ENCODE assay signal across 21 cellular contexts in the genomic region with DNA sequence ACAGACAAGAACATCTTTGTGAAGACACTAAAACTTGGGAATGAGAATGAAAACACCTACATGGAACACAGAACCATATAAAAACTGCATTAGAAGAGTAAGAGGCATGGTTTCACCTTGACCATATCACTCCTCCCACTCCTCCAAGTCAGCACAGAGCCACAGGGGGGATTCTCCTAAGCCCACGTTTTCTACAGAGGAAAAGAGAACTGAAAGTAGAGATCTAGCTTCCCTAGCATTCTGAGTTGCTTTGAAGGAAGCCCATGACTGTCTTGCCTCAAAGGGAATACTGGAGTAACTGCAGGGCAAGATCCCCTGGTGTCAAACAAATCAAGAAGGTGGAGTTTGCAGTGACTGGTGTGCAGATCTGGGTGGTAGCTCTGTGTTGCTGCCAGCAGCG.
"Had no signal": no experiment of that assay in that cellular context is flagged by ENCODE, and none has a peak within 500 bp of the region (broad histone marks: within the 10 kb centered on the region; RNA-seq: fewer than 3 reads in every experiment).

No MANE protein-coding gene starts in this region.

- H3K36me3 ChIP-seq: right lobe of liver had no signal

- DNase-seq: activated CD4-positive, alpha-beta T cell treated with anti-CD3 and anti-CD28 coated beads, Interleukin-2, amount 10 ng/mL, durations not matched to agents 7 days and 5 days; activated CD4-positive, CD25-positive, alpha-beta regulatory T cell treated with anti-CD3 and anti-CD28 coated beads, Interleukin-2, amount 50 U/mL, for 72 hours; activated naive CD4-positive, alpha-beta T cell treated with Interleukin-2 at 50 U/mL for 16 hours; activated naive CD8-positive, alpha-beta T cell treated with anti-CD3 and anti-CD28 coated beads, Interleukin-2, amount 10 ng/mL, durations not matched to agents 7 days and 5 days; activated T-cell treated with anti-CD3 and anti-CD28 coated beads, Interleukin-2, amount 50 U/mL, for 4 hours; amygdala; effector CD4-positive, alpha-beta T cell; foreskin keratinocyte; left colon; lower lobe of right lung; mesendoderm; naive B cell; nucleus accumbens; posterior cingulate gyrus; right lobe of liver; stimulated activated CD4-positive, alpha-beta T cell treated with anti-CD3 and anti-CD28 coated beads, Interleukin-1b, Interleukin-23, amount 100 ng/mL, for 48 hours; stimulated activated naive CD8-positive, alpha-beta T cell treated with anti-CD3 and anti-CD28 coated beads, Interleukin-15, amount 100 ng/mL, for 72 hours had no signal

- H3K27me3 ChIP-seq: cardiac muscle cell, foreskin keratinocyte, right lobe of liver, tibial nerve had no signal

- H3K4me1 ChIP-seq: foreskin keratinocyte, right lobe of liver had no signal

- ATAC-seq: activated T-cell treated with anti-CD3 and anti-CD28 coated beads, Interleukin-2, amount 50 U/mL, for 4 hours; foreskin keratinocyte; left colon; lower lobe of right lung; right lobe of liver; stimulated activated naive CD8-positive, alpha-beta T cell treated with anti-CD3 and anti-CD28 coated beads, Interleukin-15, amount 100 ng/mL, for 72 hours had no signal

- H3K9me3 ChIP-seq: lower lobe of right lung, right lobe of liver had no signal

- H3K27ac ChIP-seq: cardiac muscle cell, foreskin keratinocyte, lower lobe of right lung, right lobe of liver, skin epidermis, tibial nerve, VCaP had no signal

- H3K4me3 ChIP-seq: cardiac muscle cell, lower lobe of right lung, right lobe of liver, skin epidermis, tibial nerve had no signal
